Comparison of ENCODE assay signal across 8 cellular contexts in genomic region chr16:70043538-70044067, GRCh38.
DNase-seq lines count a peak whose midpoint lies in the region; ATAC-seq and TF ChIP-seq lines count a peak whose summit lies in the region.
"Not testable (repeated sequence)": the region's sequence is repeated elsewhere in the genome, so short reads cannot be mapped to it uniquely, and the experiment has no call there.

No MANE protein-coding gene starts in this region.

- H2BK15ac ChIP-seq in mesenchymal stem cell (ENCODE audit: low read depth, poor library complexity, severe bottlenecking), result not testable (repeated sequence)

- not testable (repeated sequence) for H3K23ac ChIP-seq in mesenchymal stem cell (ENCODE audit: low read length in 2 of 2)

- not testable (repeated sequence) for H2AK5ac ChIP-seq in mesenchymal stem cell (ENCODE audit: low read length, severe bottlenecking)

- H3K4me2 ChIP-seq in mesenchymal stem cell (ENCODE audit: low read length, poor library complexity, severe bottlenecking), result not testable (repeated sequence)

- WGBS in right cardiac atrium, result 95% methylated on average over 6 of the region's 7 CpGs
- WGBS in mesenchymal stem cell, result 94% methylated on average over 5 of the region's 7 CpGs

- not testable (repeated sequence) for H3K27ac Mint-ChIP-seq in HFFc6
- H3K27ac Mint-ChIP-seq in chondrocyte (ENCODE audit: unreplicated experiment), result peak overlapping the region; percentile 82

- not testable (repeated sequence) for H4K91ac ChIP-seq in mesenchymal stem cell (ENCODE audit: low read length)

- H3K14ac ChIP-seq in mesenchymal stem cell (ENCODE audit: low read length in 2 of 2), result not testable (repeated sequence)

- not testable (repeated sequence) for H3K79me1 ChIP-seq in mesenchymal stem cell (replicated peaks; ENCODE audit: low read length, poor library complexity, severe bottlenecking)

- H3K36me3 ChIP-seq in mesenchymal stem cell (ENCODE audit: control insufficient read depth in 1 of 2, insufficient read depth in 2 of 2, low read depth in 1 of 2, low read length in 2 of 2), result peaks cover 9 to 13% of the 10 kb centered on the region in 2 experiments

- not testable (repeated sequence) for H3K4me3 ChIP-seq in right cardiac atrium (ENCODE audit: low read length); mesenchymal stem cell (ENCODE audit: insufficient read depth in 1 of 2, low read depth in 1 of 2, low read length in 2 of 2)

- not testable (repeated sequence) for H3K4ac ChIP-seq in mesenchymal stem cell (ENCODE audit: low read depth in 1 of 2, low read length in 2 of 2)

- not testable (repeated sequence) for H2AFZ ChIP-seq in mesenchymal stem cell (ENCODE audit: low read depth, low read length)

- H3K27me3 ChIP-seq in right cardiac atrium (ENCODE audit: control insufficient read depth, insufficient read depth); mesenchymal stem cell (ENCODE audit: control insufficient read depth in 1 of 2, insufficient read depth in 1 of 2, low read length in 2 of 2): not testable (repeated sequence)

- H3K4me1 Mint-ChIP-seq in HFFc6 (ENCODE audit: low read depth) (peaks cover 12% of the 10 kb centered on the region), chondrocyte (ENCODE audit: low read depth) (peaks cover 23% of the 10 kb centered on the region)

- not testable (repeated sequence) for H3K9ac ChIP-seq in mesenchymal stem cell (ENCODE audit: low read length)

- not testable (repeated sequence) for H3K18ac ChIP-seq in mesenchymal stem cell (ENCODE audit: low read depth in 1 of 2, low read length in 2 of 2)

- H3K36me3 Mint-ChIP-seq in HFFc6 (ENCODE audit: low read depth); chondrocyte (ENCODE audit: low read depth): not testable (repeated sequence)

- not testable (repeated sequence) for H3K4me1 ChIP-seq in right cardiac atrium (ENCODE audit: control insufficient read depth, insufficient read depth, low read length); mesenchymal stem cell (ENCODE audit: control insufficient read depth, insufficient read depth, low read depth, low read length)

- H2BK120ac ChIP-seq in mesenchymal stem cell (ENCODE audit: low read depth, low read length), result not testable (repeated sequence)

- not testable (repeated sequence) for H3K9me3 Mint-ChIP-seq in HFFc6; chondrocyte (ENCODE audit: low read depth)

- not testable (repeated sequence) for H2BK12ac ChIP-seq in mesenchymal stem cell (ENCODE audit: low read length in 2 of 2)

- not testable (repeated sequence) for H3K27ac ChIP-seq in right cardiac atrium (ENCODE audit: low read length); mesenchymal stem cell (ENCODE audit: low read length, poor library complexity, severe bottlenecking)

- H3K4me3 Mint-ChIP-seq in HFFc6; chondrocyte (ENCODE audit: unreplicated experiment): not testable (repeated sequence)

- H3K9me3 ChIP-seq in right cardiac atrium (ENCODE audit: control insufficient read depth, low read length); mesenchymal stem cell (ENCODE audit: control insufficient read depth, low read length): not testable (repeated sequence)

- not testable (repeated sequence) for H4K8ac ChIP-seq in mesenchymal stem cell (ENCODE audit: low read length)

- not testable (repeated sequence) for TF ChIP-seq CTCF in HFFc6 (IDR thresholded peaks at IDR 0.05); chondrocyte (IDR thresholded peaks at IDR 0.05)

- not testable (repeated sequence) for H2BK5ac ChIP-seq in mesenchymal stem cell (ENCODE audit: low read depth, low read length, poor library complexity, severe bottlenecking)

- DNase-seq in AG08396 (ENCODE audit: low spot score), result peak; percentile 3
- DNase-seq in HFFc6, result peak; percentile 25
- peak; percentile 39 for DNase-seq in RPMI7951 (ENCODE audit: low read depth)
- DNase-seq in astrocyte of the hippocampus (ENCODE audit: low read depth, low spot score), result peak; percentile 23
- DNase-seq in chondrocyte (ENCODE audit: low spot score); right cardiac atrium; sciatic nerve (ENCODE audit: low spot score): not testable (repeated sequence)
- peak; percentile 11 for DNase-seq in mesenchymal stem cell

- intact Hi-C loops in right cardiac atrium (cut with DNase I); sciatic nerve (cut with DNase I): not testable (repeated sequence)

- peak; percentile 52 for ATAC-seq in right cardiac atrium
- peak; percentile 34 for ATAC-seq in sciatic nerve

- H3K27me3 Mint-ChIP-seq in HFFc6 (ENCODE audit: insufficient read depth); chondrocyte (ENCODE audit: low read depth): not testable (repeated sequence)
